Comparison of ENCODE assay signal across 13 cellular contexts in genomic region chr9:99491408-99492259, GRCh38.
DNase-seq lines count a peak whose midpoint lies in the region; ATAC-seq, FAIRE-seq and TF ChIP-seq lines count a peak whose summit lies in the region.
"Had no signal": no experiment of that assay in that cellular context is flagged by ENCODE, and none has a peak within 500 bp of the region (broad histone marks: within the 10 kb centered on the region; RNA-seq: fewer than 3 reads in every experiment).

No MANE protein-coding gene starts in this region.

- H2AK5ac ChIP-seq in mesenchymal stem cell (ENCODE audit: low read length, severe bottlenecking), result no peak overlapping the region

- no peaks in the 10 kb centered on the region for H3K4me1 ChIP-seq in mesenchymal stem cell (ENCODE audit: control insufficient read depth, insufficient read depth, low read depth, low read length)
- H3K4me1 ChIP-seq: tibial artery had no signal

- H2BK120ac ChIP-seq in mesenchymal stem cell (ENCODE audit: low read depth, low read length), result no peak overlapping the region

- FAIRE-seq in GM18507 (lab: Jason Lieb, UNC), result peak; percentile 49
- FAIRE-seq: keratinocyte had no signal

- no peak overlapping the region for H2BK15ac ChIP-seq in mesenchymal stem cell (ENCODE audit: low read depth, poor library complexity, severe bottlenecking)

- H4K8ac ChIP-seq in mesenchymal stem cell (ENCODE audit: low read length), result no peak overlapping the region

- peak overlapping the region; percentile 48 for H3K9ac ChIP-seq in mesenchymal stem cell (ENCODE audit: low read length)

- 81% methylated on average over 10 of the region's 10 CpGs for WGBS in mesenchymal stem cell

- no peaks in the 10 kb centered on the region for H3K27me3 ChIP-seq in mesenchymal stem cell (ENCODE audit: control insufficient read depth in 1 of 2, insufficient read depth in 1 of 2, low read length in 2 of 2)
- H3K27me3 ChIP-seq: ovary, tibial artery had no signal

- H3K27ac ChIP-seq in mesenchymal stem cell (ENCODE audit: low read length, poor library complexity, severe bottlenecking), result no peak overlapping the region
- H3K27ac ChIP-seq: ovary, tibial artery had no signal

- H3K27me3 Mint-ChIP-seq in chondrocyte (ENCODE audit: low read depth), result no peaks in the 10 kb centered on the region

- TF ChIP-seq CTCF in chondrocyte (IDR thresholded peaks at IDR 0.05), result no peak

- ATAC-seq in HG02759 (IDR thresholded peaks at IDR 0.05; ENCODE audit: unreplicated experiment) (peak; percentile 68), HG02840 (IDR thresholded peaks at IDR 0.05; ENCODE audit: low FRiP score, unreplicated experiment) (no peak)

- H3K4me2 ChIP-seq in mesenchymal stem cell (ENCODE audit: low read length, poor library complexity, severe bottlenecking), result no peak overlapping the region

- H3K4me3 ChIP-seq in mesenchymal stem cell (ENCODE audit: insufficient read depth in 1 of 2, low read depth in 1 of 2, low read length in 2 of 2), result no peak overlapping the region
- H3K4me3 ChIP-seq: ovary, tibial artery had no signal

- no peak overlapping the region for H3K27ac Mint-ChIP-seq in chondrocyte (ENCODE audit: unreplicated experiment)

- peak overlapping the region in 1 of 2 experiments; percentile 60 for H3K18ac ChIP-seq in mesenchymal stem cell (ENCODE audit: low read depth in 1 of 2, low read length in 2 of 2)

- no peaks in the 10 kb centered on the region for H3K79me1 ChIP-seq in mesenchymal stem cell (replicated peaks; ENCODE audit: low read length, poor library complexity, severe bottlenecking)

- H3K14ac ChIP-seq in mesenchymal stem cell (ENCODE audit: low read length in 2 of 2), result no peak overlapping the region

- H4K91ac ChIP-seq in mesenchymal stem cell (ENCODE audit: low read length), result no peak overlapping the region

- no peak overlapping the region for H2BK5ac ChIP-seq in mesenchymal stem cell (ENCODE audit: low read depth, low read length, poor library complexity, severe bottlenecking)

- H2BK12ac ChIP-seq in mesenchymal stem cell (ENCODE audit: low read length in 2 of 2), result peak overlapping the region in 1 of 2 experiments; percentile 42

- DNase-seq in GM18507 (ENCODE audit: extremely low spot score, insufficient read length, low read depth) (no peak), RPMI8226 (peak; percentile 46), mesenchymal stem cell (peak; percentile 87), posterior cingulate gyrus (no peak), chondrocyte (ENCODE audit: low spot score) (no peak)
- DNase-seq in activated CD4-positive, CD25-positive, alpha-beta regulatory T cell treated with anti-CD3 and anti-CD28 coated beads, Interleukin-2, amount 50 U/mL, for 72 hours, result no peak
- DNase-seq: activated CD4-positive, alpha-beta T cell treated with anti-CD3 and anti-CD28 coated beads, Interleukin-2, amount 50 U/mL, for 48 hours; amygdala; ovary; tibial artery had no signal

- H3K4ac ChIP-seq in mesenchymal stem cell (ENCODE audit: low read depth in 1 of 2, low read length in 2 of 2), result no peak overlapping the region

- H3K9me3 Mint-ChIP-seq in chondrocyte (ENCODE audit: low read depth), result no peaks in the 10 kb centered on the region

- H3K4me3 Mint-ChIP-seq in chondrocyte (ENCODE audit: unreplicated experiment), result no peak overlapping the region

- no peaks in the 10 kb centered on the region for H3K36me3 ChIP-seq in mesenchymal stem cell (ENCODE audit: control insufficient read depth in 1 of 2, insufficient read depth in 2 of 2, low read depth in 1 of 2, low read length in 2 of 2)
- H3K36me3 ChIP-seq: ovary, tibial artery had no signal

- no peaks in the 10 kb centered on the region for H3K36me3 Mint-ChIP-seq in chondrocyte (ENCODE audit: low read depth)

- no peak overlapping the region for H2AFZ ChIP-seq in mesenchymal stem cell (ENCODE audit: low read depth, low read length)

- intact Hi-C loops in posterior cingulate gyrus (cut with DNase I), result no loop called here

- H3K4me1 Mint-ChIP-seq in chondrocyte (ENCODE audit: low read depth), result peaks cover 7% of the 10 kb centered on the region

- H3K9me3 ChIP-seq in mesenchymal stem cell (ENCODE audit: control insufficient read depth, low read length), result no peaks in the 10 kb centered on the region
- H3K9me3 ChIP-seq: ovary, tibial artery had no signal

- no peak overlapping the region for H3K23ac ChIP-seq in mesenchymal stem cell (ENCODE audit: low read length in 2 of 2)

Comparison
In these comparisons a context has a peak if more than half of its experiments do, and no peak if none do; other contexts are left out.
1. DNase-seq: peak in RPMI8226 (single experiment) and mesenchymal stem cell (single experiment); none in GM18507 (single experiment), posterior cingulate gyrus (0 of 10), activated CD4-positive, CD25-positive, alpha-beta regulatory T cell treated with anti-CD3 and anti-CD28 coated beads, Interleukin-2, amount 50 U/mL, for 72 hours (single experiment) and chondrocyte (single experiment).